Comparison of ENCODE assay signal across 12 cellular contexts in genomic region chr7:44912775-44913347, GRCh38. TPM values are rescaled to one million over a fixed set of nuclear protein-coding genes. Genes with fewer than 3 reads are reported as not detected.
DNase-seq lines count a peak whose midpoint lies in the region; FAIRE-seq and TF ChIP-seq lines count a peak whose summit lies in the region.
"Had no signal": no experiment of that assay in that cellular context is flagged by ENCODE, and none has a peak within 500 bp of the region (broad histone marks: within the 10 kb centered on the region; RNA-seq: fewer than 3 reads in every experiment).

No MANE protein-coding gene starts in this region.

- no peak for TF ChIP-seq CTCF in SK-N-SH (IDR thresholded peaks at IDR 0.05)
- no peak for TF ChIP-seq CTCF in endothelial cell (IDR thresholded peaks at IDR 0.05; ENCODE audit: unreplicated experiment)
- no peak for TF ChIP-seq CTCF in esophagus muscularis mucosa (IDR thresholded peaks at IDR 0.05)
- no peak for TF ChIP-seq CTCF in D721Med (IDR thresholded peaks at IDR 0.05; ENCODE audit: insufficient read depth, missing control alignments)
- TF ChIP-seq CTCF in BE2C (IDR thresholded peaks at IDR 0.05; ENCODE audit: low read depth, low read length): no peak

- H3K27me3 Mint-ChIP-seq in activated naive CD4-positive, alpha-beta T cell treated with anti-CD3 and anti-CD28 coated beads for 36 hours (ENCODE audit: low read depth): peaks cover 2% of the 10 kb centered on the region
- peaks cover 5% of the 10 kb centered on the region for H3K27me3 Mint-ChIP-seq in endothelial cell (ENCODE audit: unreplicated experiment)

- peaks cover 0 to 16% of the 10 kb centered on the region in 2 experiments; a peak in 1 of 4 replicates for H3K4me1 ChIP-seq in SK-N-SH (ENCODE audit: control insufficient read depth in 1 of 2, insufficient read depth in 2 of 2, low read depth in 1 of 2, low read length in 1 of 2)
- peaks cover 11 to 22% (median 19%) of the 10 kb centered on the region in 5 donors for H3K4me1 ChIP-seq in subcutaneous abdominal adipose tissue (ENCODE audit: control insufficient read depth in 5 of 5, insufficient read depth in 5 of 5, low read length in 5 of 5)
- peaks cover 0 to 4% (median 0%) of the 10 kb centered on the region in 4 donors for H3K4me1 ChIP-seq in esophagus muscularis mucosa
- no peaks in the 10 kb centered on the region for H3K4me1 ChIP-seq in BE2C
- H3K4me1 ChIP-seq: left ventricle myocardium inferior, prostate gland had no signal

- no peak overlapping the region for H3K9ac ChIP-seq in SK-N-SH
- peak overlapping the region in 1 of 5 donors; percentile 54 for H3K9ac ChIP-seq in subcutaneous abdominal adipose tissue (ENCODE audit: low read length in 5 of 5)

- no peak overlapping the region for H3K4me2 ChIP-seq in SK-N-SH

- H2AFZ ChIP-seq in SK-N-SH (ENCODE audit: low read depth): no peak overlapping the region

- no peaks in the 10 kb centered on the region for H3K9me3 Mint-ChIP-seq in activated naive CD4-positive, alpha-beta T cell treated with anti-CD3 and anti-CD28 coated beads for 36 hours
- H3K9me3 Mint-ChIP-seq in endothelial cell (ENCODE audit: unreplicated experiment): no peaks in the 10 kb centered on the region

- no peaks in the 10 kb centered on the region for H3K36me3 ChIP-seq in SK-N-SH (replicated peaks in 1 of 2; ENCODE audit: control insufficient read depth in 1 of 2, insufficient read depth in 2 of 2, low read length in 1 of 2)
- H3K36me3 ChIP-seq in subcutaneous abdominal adipose tissue (ENCODE audit: control insufficient read depth in 5 of 5, insufficient read depth in 5 of 5, low read length in 5 of 5): no peaks in the 10 kb centered on the region
- no peaks in the 10 kb centered on the region for H3K36me3 ChIP-seq in esophagus muscularis mucosa
- H3K36me3 ChIP-seq in BE2C: no peaks in the 10 kb centered on the region
- H3K36me3 ChIP-seq: left ventricle myocardium inferior, prostate gland had no signal

- H3K27ac ChIP-seq in SK-N-SH (ENCODE audit: low read depth in 2 of 2, low read length in 1 of 2) (peak overlapping the region in 1 of 2 experiments; percentile 17; a peak in 1 of 4 replicates), subcutaneous abdominal adipose tissue (ENCODE audit: low read depth, low read length) (peak overlapping the region; percentile 65), esophagus muscularis mucosa (replicated peaks in 1 of 4) (no peak overlapping the region)
- H3K27ac ChIP-seq: left ventricle myocardium inferior, prostate gland had no signal

- no peak for DNase-seq in activated naive CD4-positive, alpha-beta T cell treated with anti-CD3 and anti-CD28 coated beads for 36 hours
- no peak for DNase-seq in activated naive CD4-positive, alpha-beta T cell treated with anti-CD3 and anti-CD28 coated beads, Interleukin-2, amount 50 U/mL, for 16 hours
- DNase-seq in SK-N-SH (peak; percentile 58), endothelial cell (ENCODE audit: low spot score) (no peak), esophagus muscularis mucosa (ENCODE audit: extremely low spot score) (no peak), D721Med (ENCODE audit: insufficient read length, low spot score) (no peak), BE2C (no peak)
- DNase-seq: activated CD8-positive, alpha-beta memory T cell treated with anti-CD3 and anti-CD28 coated beads for 24 hours; left ventricle myocardium inferior; NCI-H187 had no signal

- peak overlapping the region; percentile 62 for H3K27ac Mint-ChIP-seq in activated naive CD4-positive, alpha-beta T cell treated with anti-CD3 and anti-CD28 coated beads for 36 hours
- peak overlapping the region; percentile 83 for H3K27ac Mint-ChIP-seq in endothelial cell (ENCODE audit: unreplicated experiment)

- no peaks in the 10 kb centered on the region for H3K36me3 Mint-ChIP-seq in activated naive CD4-positive, alpha-beta T cell treated with anti-CD3 and anti-CD28 coated beads for 36 hours (ENCODE audit: low read depth)
- no peaks in the 10 kb centered on the region for H3K36me3 Mint-ChIP-seq in endothelial cell (ENCODE audit: low read depth, unreplicated experiment)

- no peaks in the 10 kb centered on the region for H3K27me3 ChIP-seq in SK-N-SH (ENCODE audit: insufficient read depth)
- no peaks in the 10 kb centered on the region for H3K27me3 ChIP-seq in subcutaneous abdominal adipose tissue (ENCODE audit: control insufficient read depth in 5 of 5, insufficient read depth in 4 of 5, low read length in 5 of 5)
- H3K27me3 ChIP-seq in esophagus muscularis mucosa: no peaks in the 10 kb centered on the region
- no peaks in the 10 kb centered on the region for H3K27me3 ChIP-seq in BE2C

- WGBS in SK-N-SH (ENCODE audit: low lambda C conversion rate): 62% methylated on average over 7 of the region's 7 CpGs
- WGBS in esophagus muscularis mucosa: 53% methylated on average over 4 of the region's 7 CpGs

- POLR2A ChIA-PET in SK-N-SH (lab: Yijun Ruan, JAX): interaction anchor here (0.7 kb wide), 1 partner anchor 17 kb away, joined by 3 read pairs; no protein-coding TSS in a partner anchor

- no peak for TF ChIP-seq POLR2A in esophagus muscularis mucosa (IDR thresholded peaks at IDR 0.05; ENCODE audit: low read depth)

- H3K9me3 ChIP-seq in SK-N-SH (no peaks in the 10 kb centered on the region), subcutaneous abdominal adipose tissue (ENCODE audit: control insufficient read depth in 5 of 5, low read length in 5 of 5) (no peaks in the 10 kb centered on the region), esophagus muscularis mucosa (no peaks in the 10 kb centered on the region), BE2C (no peaks in the 10 kb centered on the region)
- H3K9me3 ChIP-seq: left ventricle myocardium inferior, prostate gland had no signal

- TF ChIP-seq EP300 in SK-N-SH (IDR thresholded peaks at IDR 0.05; ENCODE audit: borderline replicate concordance in 1 of 2, low read depth in 1 of 2, low read length in 1 of 2): no peak
- no peak for TF ChIP-seq EP300 in esophagus muscularis mucosa (IDR thresholded peaks at IDR 0.05)

- H3K79me2 ChIP-seq in SK-N-SH (ENCODE audit: insufficient read depth): no peaks in the 10 kb centered on the region

- H3K4me3 ChIP-seq in SK-N-SH (ENCODE audit: low read depth in 2 of 2, low read length in 1 of 2): no peak overlapping the region
- no peak overlapping the region for H3K4me3 ChIP-seq in subcutaneous abdominal adipose tissue (ENCODE audit: low read depth in 1 of 5, low read length in 5 of 5)
- H3K4me3 ChIP-seq in esophagus muscularis mucosa: no peak overlapping the region
- no peak overlapping the region for H3K4me3 ChIP-seq in BE2C (ENCODE audit: low read depth, low read length)
- H3K4me3 ChIP-seq: left ventricle myocardium inferior, prostate gland had no signal

- no peaks in the 10 kb centered on the region for H3F3A ChIP-seq in SK-N-SH (replicated peaks; ENCODE audit: insufficient read depth)

- no peak overlapping the region for H3K4me3 Mint-ChIP-seq in activated naive CD4-positive, alpha-beta T cell treated with anti-CD3 and anti-CD28 coated beads for 36 hours
- no peak overlapping the region for H3K4me3 Mint-ChIP-seq in endothelial cell (ENCODE audit: unreplicated experiment)

- H3K9me2 ChIP-seq in SK-N-SH: no peaks in the 10 kb centered on the region

- CTCF ChIA-PET in activated naive CD4-positive, alpha-beta T cell treated with anti-CD3 and anti-CD28 coated beads for 36 hours (lab: Charles Lee): interaction anchor here (0.7 to 2.7 kb wide), 6 partner anchors 25 to 223 kb away, joined by 3 to 24 read pairs (median 4); no protein-coding TSS in a partner anchor
- CTCF ChIA-PET in SK-N-SH (lab: Yijun Ruan, JAX): interaction anchor here (0.7 to 3.3 kb wide), 7 partner anchors 9 to 223 kb away, joined by 3 to 11 read pairs (median 3); no protein-coding TSS in a partner anchor

- no peak for TF ChIP-seq RAD21 in SK-N-SH (IDR thresholded peaks at IDR 0.05; ENCODE audit: low read length)

- intact Hi-C loops in activated naive CD4-positive, alpha-beta T cell treated with anti-CD3 and anti-CD28 coated beads for 36 hours (cut with micrococcal nuclease): no loop called here
- intact Hi-C loops in esophagus muscularis mucosa (cut with DNase I): no loop called here

- peaks cover 15% of the 10 kb centered on the region for H3K4me1 Mint-ChIP-seq in activated naive CD4-positive, alpha-beta T cell treated with anti-CD3 and anti-CD28 coated beads for 36 hours (ENCODE audit: low read depth)
- H3K4me1 Mint-ChIP-seq in endothelial cell (ENCODE audit: unreplicated experiment): peaks cover 6% of the 10 kb centered on the region

- FAIRE-seq in D721Med (lab: Jason Lieb, UNC): no peak

- no peaks in the 10 kb centered on the region for H4K20me1 ChIP-seq in SK-N-SH (ENCODE audit: insufficient read depth)

TF ChIP-seq in SK-N-SH, 30 proteins besides CTCF, POLR2A, EP300 and RAD21:
- TF ChIP-seq RXRA (IDR thresholded peaks at IDR 0.05; ENCODE audit: borderline replicate concordance, low read depth) (no peak), FOXM1 (IDR thresholded peaks at IDR 0.05; ENCODE audit: low read depth) (no peak), RFX5 (IDR thresholded peaks at IDR 0.05; ENCODE audit: low read length) (no peak), FOXJ3 (CRISPR knock-in tag; IDR thresholded peaks at IDR 0.05) (no peak), NRF1 (IDR thresholded peaks at IDR 0.05; ENCODE audit: low read depth, low read length) (no peak)
- TF ChIP-seq, protein P1, sequence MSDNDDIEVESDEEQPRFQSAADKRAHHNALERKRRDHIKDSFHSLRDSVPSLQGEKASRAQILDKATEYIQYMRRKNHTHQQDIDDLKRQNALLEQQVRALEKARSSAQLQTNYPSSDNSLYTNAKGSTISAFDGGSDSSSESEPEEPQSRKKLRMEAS (IDR thresholded peaks at IDR 0.05; ENCODE audit: low read depth): no peak
- TF ChIP-seq, protein P2, sequence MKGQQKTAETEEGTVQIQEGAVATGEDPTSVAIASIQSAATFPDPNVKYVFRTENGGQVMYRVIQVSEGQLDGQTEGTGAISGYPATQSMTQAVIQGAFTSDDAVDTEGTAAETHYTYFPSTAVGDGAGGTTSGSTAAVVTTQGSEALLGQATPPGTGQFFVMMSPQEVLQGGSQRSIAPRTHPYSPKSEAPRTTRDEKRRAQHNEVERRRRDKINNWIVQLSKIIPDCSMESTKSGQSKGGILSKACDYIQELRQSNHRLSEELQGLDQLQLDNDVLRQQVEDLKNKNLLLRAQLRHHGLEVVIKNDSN (IDR thresholded peaks at IDR 0.05; ENCODE audit: borderline replicate concordance, low read depth): no peak

RNA-seq across cellular contexts. Expression of gene PURB, which starts 27.5 kb away (rescaled TPM):
- 10 to 100 TPM; 12.9 to 13.1 TPM for total RNA-seq in activated naive CD4-positive, alpha-beta T cell treated with anti-CD3 and anti-CD28 coated beads for 36 hours
- polyA plus RNA-seq in SK-N-SH (2012; rRNA removed): 4.1 and 4.8 TPM in 2 replicates
- polyA plus RNA-seq in SK-N-SH (2012; cell fraction: cytosol; rRNA removed): 7.9 and 8.7 TPM in 2 replicates
- polyA plus RNA-seq in SK-N-SH (2012; cell fraction: nucleus; rRNA removed): 3.3 and 5.1 TPM in 2 replicates
- 25.7 TPM for total RNA-seq in endothelial cell (ENCODE audit: unreplicated experiment)
- total RNA-seq in esophagus muscularis mucosa: 10 to 100 TPM; 40.9 to 50.2 (median 46.3) TPM
- 16.2 TPM for polyA plus RNA-seq in BE2C (2012; ENCODE audit: insufficient read depth, insufficient read length, low read depth)
